ENCODE assay signal across 17 cellular contexts in genomic region chr18:6397931-6398566, GRCh38. TPM values are rescaled to one million over a fixed set of nuclear protein-coding genes. Genes with fewer than 3 reads are reported as not detected.
A peak's percentile ranks its signal among the peaks of the same experiment; 100 is the strongest.
DNase-seq lines count a peak whose midpoint lies in the region; ATAC-seq and TF ChIP-seq lines count a peak whose summit lies in the region.
"Had no signal": no experiment of that assay in that cellular context is flagged by ENCODE, and none has a peak within 500 bp of the region (broad histone marks: within the 10 kb centered on the region; RNA-seq: fewer than 3 reads in every experiment).

No MANE protein-coding gene starts in this region.

- H3K36me3 ChIP-seq in HEK293 (ENCODE audit: control insufficient read depth in 2 of 2, insufficient read depth in 1 of 2, low read length in 2 of 2) (no peaks in the 10 kb centered on the region; a peak in 1 of 3 replicates), smooth muscle cell (ENCODE audit: low read depth) (no peaks in the 10 kb centered on the region)

- H3K9ac ChIP-seq in smooth muscle cell (ENCODE audit: low read depth) = no peak overlapping the region
- H3K9ac ChIP-seq: GM23248, KMS-11 had no signal

- H3K27ac Mint-ChIP-seq in WTC11 = no peak overlapping the region
- no peak overlapping the region for H3K27ac Mint-ChIP-seq in stimulated activated naive B cell treated with anti-CD40 and anti-IgM and Interleukin-4, amounts not matched to agents 10 μg/mL and 1 μg/mL and 100 μg/mL, for 72 hours

- H3K9me3 Mint-ChIP-seq in WTC11 = no peaks in the 10 kb centered on the region
- H3K9me3 Mint-ChIP-seq in stimulated activated naive B cell treated with anti-CD40 and anti-IgM and Interleukin-4, amounts not matched to agents 10 μg/mL and 1 μg/mL and 100 μg/mL, for 72 hours = peaks cover 0 to 2% of the 10 kb centered on the region in 2 donors

- DNase-seq in NCI-H2029 (lab: John Stamatoyannopoulos, UW) (peak; percentile 35), NCI-H2029 treated with DMSO at 0.1 percent for 48 hours (lab: John Stamatoyannopoulos, UW) (no peak), WTC11 (ENCODE audit: low spot score) (no peak), smooth muscle cell (lab: John Stamatoyannopoulos, UW; ENCODE audit: unreplicated experiment) (no peak), Right ventricle myocardium superior (no peak)
- DNase-seq in stimulated activated naive B cell treated with anti-CD40 and anti-IgM and Interleukin-4, amounts not matched to agents 10 μg/mL and 1 μg/mL and 100 μg/mL, for 72 hours = no peak
- no peak for DNase-seq in stimulated activated CD4-positive, alpha-beta T cell treated with anti-CD3 and anti-CD28 coated beads, Interleukin-2, amount 100 ng/mL, for 24 hours
- DNase-seq: 8988T, COR-L47, GM23248, NCI-H1436 treated with DMSO at 0.1 percent for 48 hours, NCI-H2107, OCI-M1 had no signal

- no peaks in the 10 kb centered on the region for H3K36me3 Mint-ChIP-seq in WTC11
- H3K36me3 Mint-ChIP-seq in stimulated activated naive B cell treated with anti-CD40 and anti-IgM and Interleukin-4, amounts not matched to agents 10 μg/mL and 1 μg/mL and 100 μg/mL, for 72 hours = peaks cover 6 to 16% of the 10 kb centered on the region in 2 donors

- POLR2A ChIA-PET in HEK293 (lab: Yijun Ruan, JAX) = no interaction called here
- POLR2A ChIA-PET in WTC11 (lab: Charles Lee) = no interaction called here

- H3K27me3 ChIP-seq in smooth muscle cell (ENCODE audit: low read depth) = peaks cover 21% of the 10 kb centered on the region

- no peaks in the 10 kb centered on the region for H3K79me2 ChIP-seq in smooth muscle cell (ENCODE audit: low read depth)

- no peaks in the 10 kb centered on the region for H3F3A ChIP-seq in smooth muscle cell (ENCODE audit: low read depth)

- no peaks in the 10 kb centered on the region for H3K27me3 Mint-ChIP-seq in WTC11 (ENCODE audit: low read depth)
- no peaks in the 10 kb centered on the region for H3K27me3 Mint-ChIP-seq in stimulated activated naive B cell treated with anti-CD40 and anti-IgM and Interleukin-4, amounts not matched to agents 10 μg/mL and 1 μg/mL and 100 μg/mL, for 72 hours

- H3K27ac ChIP-seq in HEK293 (ENCODE audit: extremely low read depth, low read depth, low read length) = peak overlapping the region; percentile 41; the same call in 1 of the 2 replicates
- no peak overlapping the region for H3K27ac ChIP-seq in smooth muscle cell (ENCODE audit: low read depth)
- H3K27ac ChIP-seq: C4-2B, GM23248, KMS-11, RWPE1 had no signal

- H2AFZ ChIP-seq in smooth muscle cell (ENCODE audit: low read depth) = no peak overlapping the region
- H2AFZ ChIP-seq: GM23248 had no signal

- H3K4me1 ChIP-seq in HEK293 (ENCODE audit: control insufficient read depth, insufficient read depth, low read length) = peaks cover 5% of the 10 kb centered on the region; the same call in 1 of the 2 replicates
- H3K4me1 ChIP-seq in smooth muscle cell (ENCODE audit: low read depth) = no peaks in the 10 kb centered on the region

- no peak overlapping the region for H3K4me2 ChIP-seq in smooth muscle cell
- H3K4me2 ChIP-seq: KMS-11 had no signal

- CTCF ChIA-PET in HEK293 (lab: Yijun Ruan, JAX) = interaction anchor here (0.6 to 1.6 kb wide), 3 partner anchors 8 to 116 kb away, joined by 3 to 5 read pairs (median 4); no protein-coding TSS in a partner anchor
- CTCF ChIA-PET in WTC11 (lab: Charles Lee) = no interaction called here

- intact Hi-C loops in Right ventricle myocardium superior (cut with DNase I) = no loop called here

- WGBS in smooth muscle cell (ENCODE audit: low lambda C conversion rate) = 88% methylated on average over 6 of the region's 6 CpGs

- TF ChIP-seq CTCF in HEK293 (tag by site-specific recombination; IDR thresholded peaks at IDR 0.05) (no peak), WTC11 (IDR thresholded peaks at IDR 0.05) (no peak), smooth muscle cell (IDR thresholded peaks at IDR 0.05; ENCODE audit: borderline replicate concordance, insufficient read depth, poor library complexity, severe bottlenecking) (no peak)

- ATAC-seq in WTC11 (peak; percentile 46; the same call in 1 of the 2 replicates), Right ventricle myocardium superior (ENCODE audit: poor library complexity) (no peak)
- ATAC-seq in stimulated activated naive B cell treated with anti-CD40 and anti-IgM and Interleukin-4, amounts not matched to agents 10 μg/mL and 1 μg/mL and 100 μg/mL, for 72 hours (replicated peaks) = peak; percentile 33 to 48

- H3K4me1 Mint-ChIP-seq in WTC11 = no peaks in the 10 kb centered on the region
- H3K4me1 Mint-ChIP-seq in stimulated activated naive B cell treated with anti-CD40 and anti-IgM and Interleukin-4, amounts not matched to agents 10 μg/mL and 1 μg/mL and 100 μg/mL, for 72 hours = peaks cover 21 to 38% of the 10 kb centered on the region in 2 donors

- no peaks in the 10 kb centered on the region for H4K20me1 ChIP-seq in smooth muscle cell (ENCODE audit: low read depth)

- H3K4me3 ChIP-seq in HEK293 (ENCODE audit: low read depth, low read length) = no peak overlapping the region
- no peak overlapping the region for H3K4me3 ChIP-seq in smooth muscle cell
- H3K4me3 ChIP-seq: GM23248 had no signal

- H3K9me3 ChIP-seq in HEK293 (ENCODE audit: control insufficient read depth, insufficient read depth, low read depth, low read length) = no peaks in the 10 kb centered on the region
- H3K9me3 ChIP-seq in smooth muscle cell (replicated peaks; ENCODE audit: low read depth) = no peaks in the 10 kb centered on the region

- H3K4me3 Mint-ChIP-seq in WTC11 = no peak overlapping the region
- no peak overlapping the region for H3K4me3 Mint-ChIP-seq in stimulated activated naive B cell treated with anti-CD40 and anti-IgM and Interleukin-4, amounts not matched to agents 10 μg/mL and 1 μg/mL and 100 μg/mL, for 72 hours

TF ChIP-seq in HEK293, 187 proteins besides CTCF, POLR2A, EP300 and RAD21 (continues in another document):
- TF ChIP-seq YY1 (tag by site-specific recombination; IDR thresholded peaks at IDR 0.05) (no peak), ZNF433 (tag by site-specific recombination; IDR thresholded peaks at IDR 0.05; ENCODE audit: low read depth) (no peak), ZSCAN18 (tag by site-specific recombination; IDR thresholded peaks at IDR 0.05) (no peak), ZNF324 (tag by site-specific recombination; IDR thresholded peaks at IDR 0.05) (no peak)

TF ChIP-seq in WTC11, 78 proteins besides CTCF, POLR2A, EP300 and RAD21 (continues in another document):
- TF ChIP-seq TCF7 (CRISPR knock-in tag; IDR thresholded peaks at IDR 0.05; ENCODE audit: low read depth) = no peak
- no peak for TF ChIP-seq ZNF396 (CRISPR knock-in tag; IDR thresholded peaks at IDR 0.05; ENCODE audit: borderline replicate concordance)
- TF ChIP-seq CDX4 (CRISPR knock-in tag; IDR thresholded peaks at IDR 0.05; ENCODE audit: borderline replicate concordance) = no peak
- no peak for TF ChIP-seq ZNF512 (CRISPR knock-in tag; IDR thresholded peaks at IDR 0.05; ENCODE audit: borderline replicate concordance)
- no peak for TF ChIP-seq ZNF219 (CRISPR knock-in tag; IDR thresholded peaks at IDR 0.05; ENCODE audit: borderline replicate concordance)
- no peak for TF ChIP-seq ZNF281 (CRISPR knock-in tag; IDR thresholded peaks at IDR 0.05)
- TF ChIP-seq NR1H2 (CRISPR knock-in tag; IDR thresholded peaks at IDR 0.05) = no peak

RNA-seq across cellular contexts. Expression of gene L3MBTL4, which starts 16.7 kb away (rescaled TPM):
- total RNA-seq in WTC11 (2021) (1.3 to 1.8 TPM (median 1.4 TPM) in 3 replicates), smooth muscle cell (0.09 and 3.4 TPM in 2 replicates), Right ventricle myocardium superior (0.59 TPM)
- polyA plus RNA-seq in smooth muscle cell = 0.25 TPM in 1 of 2 replicates, not detected in the other
- total RNA-seq: GM23248 had no signal
- polyA plus RNA-seq: GM23248 had no signal
